Comparison of ENCODE assay signal across 16 cellular contexts in the genomic region with DNA sequence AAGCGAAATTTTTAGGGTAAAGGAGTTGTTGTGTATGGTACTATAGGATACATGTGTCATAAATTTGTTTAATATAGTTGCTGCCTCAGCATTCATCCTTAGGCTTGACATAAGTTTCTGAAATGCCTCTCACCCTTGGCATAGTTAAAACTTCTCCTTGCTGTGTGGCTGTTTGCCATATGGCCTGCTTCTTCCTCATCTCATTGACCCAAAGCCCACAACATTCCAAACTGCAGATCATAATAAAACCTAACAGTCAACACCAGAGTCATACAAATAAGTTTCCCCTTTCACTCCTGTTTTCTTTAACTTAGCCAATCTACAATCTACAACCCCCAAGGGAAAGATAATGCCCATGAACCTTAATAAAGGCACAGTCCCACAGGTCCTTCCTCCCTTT.
DNase-seq lines count a peak whose midpoint lies in the region; ATAC-seq and TF ChIP-seq lines count a peak whose summit lies in the region.
"Had no signal": no experiment of that assay in that cellular context is flagged by ENCODE, and none has a peak within 500 bp of the region (broad histone marks: within the 10 kb centered on the region; RNA-seq: fewer than 3 reads in every experiment).

No MANE protein-coding gene starts in this region.

- no peaks in the 10 kb centered on the region for H3K27me3 ChIP-seq in WERI-Rb-1 (ENCODE audit: insufficient read depth, low read depth, severe bottlenecking)
- H3K27me3 ChIP-seq: thyroid gland had no signal

- H3K36me3 ChIP-seq in WERI-Rb-1 = no peaks in the 10 kb centered on the region
- H3K36me3 ChIP-seq: thyroid gland had no signal

- H3K4me3 ChIP-seq in HFF-Myc (replicated peaks; ENCODE audit: low read depth, low read length) (no peak overlapping the region), choroid plexus epithelial cell (ENCODE audit: low read depth, low read length) (no peak overlapping the region), WERI-Rb-1 (ENCODE audit: low read depth, low read length) (no peak overlapping the region)
- H3K4me3 ChIP-seq: GM12878, thyroid gland had no signal

- TF ChIP-seq CTCF in HFF-Myc (IDR thresholded peaks at IDR 0.05; ENCODE audit: low read depth, low read length, missing control alignments) (no peak), choroid plexus epithelial cell (conservative IDR thresholded peaks at IDR 0.05; ENCODE audit: low read depth, low read length) (no peak), omental fat pad (IDR thresholded peaks at IDR 0.05) (no peak), WERI-Rb-1 (IDR thresholded peaks at IDR 0.05; ENCODE audit: low read depth, low read length) (no peak)

- peak; percentile 14 for DNase-seq in AG08396 (ENCODE audit: low spot score)
- peak; percentile 10 for DNase-seq in HFF-Myc (ENCODE audit: extremely low read depth, low read depth)
- DNase-seq in choroid plexus epithelial cell (ENCODE audit: low read depth) = peak; percentile 84
- peak; percentile 3 to 51 for DNase-seq in lung microvascular endothelial cell (ENCODE audit: low read depth in 2 of 2)
- DNase-seq in MV-4-11 (lab: John Stamatoyannopoulos, UW) = no peak
- DNase-seq in omental fat pad (ENCODE audit: low spot score) = no peak
- no peak for DNase-seq in WERI-Rb-1
- DNase-seq: activated B cell treated with CpG ODN at 0.5 μM for 24 hours; activated CD8-positive, alpha-beta memory T cell treated with anti-CD3 and anti-CD28 coated beads, Interleukin-2, amount 10 ng/mL, durations not matched to agents 7 days and 5 days; activated naive CD4-positive, alpha-beta T cell treated with anti-CD3 and anti-CD28 coated beads for 36 hours; DMS79; NCI-H345; occipital lobe; thyroid gland had no signal

- ATAC-seq in HG03460 (IDR thresholded peaks at IDR 0.05; ENCODE audit: unreplicated experiment) (no peak), omental fat pad (ENCODE audit: low FRiP score) (no peak)
- ATAC-seq: activated CD8-positive, alpha-beta memory T cell treated with anti-CD3 and anti-CD28 coated beads, Interleukin-2, amount 10 ng/mL, durations not matched to agents 7 days and 5 days; GM12878 had no signal

- no peaks in the 10 kb centered on the region for H3K9me3 ChIP-seq in WERI-Rb-1 (ENCODE audit: severe bottlenecking)
- H3K9me3 ChIP-seq: thyroid gland had no signal

- H3K27ac ChIP-seq in WERI-Rb-1 = no peak overlapping the region
- H3K27ac ChIP-seq: thyroid gland had no signal

Comparison
In these comparisons a context has a peak if more than half of its experiments do, and no peak if none do; other contexts are left out.
1. DNase-seq: peak in AG08396 (single experiment), HFF-Myc (single experiment), choroid plexus epithelial cell (single experiment) and lung microvascular endothelial cell (2 of 2); none in MV-4-11 (single experiment), omental fat pad (single experiment) and WERI-Rb-1 (single experiment).